ENCODE assay signal across 15 cellular contexts in the genomic region with DNA sequence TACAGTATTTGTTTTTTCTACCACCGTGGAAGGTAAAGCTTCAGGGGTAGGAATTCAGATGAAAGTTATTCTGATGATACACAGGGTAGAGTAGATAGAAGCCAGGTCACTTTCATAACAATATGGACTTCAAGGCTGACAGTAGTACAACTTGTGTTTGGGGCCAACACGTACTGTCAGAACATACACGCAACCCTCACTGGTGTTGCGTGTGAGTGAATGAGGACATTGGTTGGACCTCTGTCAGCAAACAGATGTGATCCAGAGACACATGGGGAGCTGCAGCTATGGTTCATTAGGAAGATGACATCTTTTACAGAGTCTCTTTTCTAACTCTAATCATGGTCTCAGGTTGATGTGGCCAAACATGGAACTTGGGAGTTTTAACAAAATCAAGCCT.
DNase-seq lines count a peak whose midpoint lies in the region; TF ChIP-seq lines count a peak whose summit lies in the region.
"Had no signal": no experiment of that assay in that cellular context is flagged by ENCODE, and none has a peak within 500 bp of the region (broad histone marks: within the 10 kb centered on the region; RNA-seq: fewer than 3 reads in every experiment).

No MANE protein-coding gene starts in this region.

- H3K27ac Mint-ChIP-seq in MCF 10A (ENCODE audit: low read depth, unreplicated experiment): no peak overlapping the region
- H3K27ac Mint-ChIP-seq: CD14-positive monocyte, H9 had no signal

- WGBS in mammary epithelial cell (ENCODE audit: low coverage, missing lambda C conversion rate): 92% methylated on average over 4 of the region's 4 CpGs

- intact Hi-C loops in mammary epithelial cell (cut with micrococcal nuclease) (no loop called here), MCF 10A (cut with micrococcal nuclease) (no loop called here), vagina (cut with DNase I) (no loop called here)

- peaks cover 3% of the 10 kb centered on the region for H3K9me3 ChIP-seq in mammary epithelial cell (replicated peaks; ENCODE audit: insufficient read depth, low read length)
- no peaks in the 10 kb centered on the region; the same call in 1 of the 2 replicates for H3K9me3 ChIP-seq in Loucy (ENCODE audit: insufficient read depth, low read depth, low read length)
- no peaks in the 10 kb centered on the region for H3K9me3 ChIP-seq in vagina
- H3K9me3 ChIP-seq: BLaER1 had no signal

- TF ChIP-seq CTCF in mammary epithelial cell (conservative IDR thresholded peaks at IDR 0.05 in 1 of 2, IDR thresholded peaks at IDR 0.05 in 1 of 2; ENCODE audit: extremely low read depth in 1 of 2, insufficient read depth in 1 of 2, low read depth in 1 of 2, low read length in 2 of 2) (no peak), MCF 10A (IDR thresholded peaks at IDR 0.05; ENCODE audit: unreplicated experiment) (no peak), Loucy (conservative IDR thresholded peaks at IDR 0.05; ENCODE audit: low read length) (no peak), vagina (IDR thresholded peaks at IDR 0.05) (no peak)

- H3K4me1 ChIP-seq in mammary epithelial cell (ENCODE audit: insufficient read depth, low read length) (no peaks in the 10 kb centered on the region), Loucy (ENCODE audit: insufficient read depth, low read length, poor library complexity, severe bottlenecking) (peaks cover 46% of the 10 kb centered on the region), vagina (no peaks in the 10 kb centered on the region)
- H3K4me1 ChIP-seq: BLaER1 had no signal

- H3F3A ChIP-seq in Loucy (ENCODE audit: low read depth): 0 out of 2 replicates have a peak, but pooled peaks cover 7% of the 10 kb centered on the region

- H3K4me1 Mint-ChIP-seq in MCF 10A (ENCODE audit: insufficient read depth, unreplicated experiment): no peaks in the 10 kb centered on the region
- H3K4me1 Mint-ChIP-seq: H9 had no signal

- peaks cover 11% of the 10 kb centered on the region for H3K9me3 Mint-ChIP-seq in MCF 10A (ENCODE audit: unreplicated experiment)

- no peaks in the 10 kb centered on the region for H3K9me2 ChIP-seq in Loucy (replicated peaks; ENCODE audit: low read depth, low read length)

- no peaks in the 10 kb centered on the region for H3K36me3 ChIP-seq in mammary epithelial cell (ENCODE audit: insufficient read depth, low read length)
- H3K36me3 ChIP-seq in Loucy (ENCODE audit: insufficient read depth, low read length): no peaks in the 10 kb centered on the region
- H3K36me3 ChIP-seq in vagina: no peaks in the 10 kb centered on the region
- H3K36me3 ChIP-seq: BLaER1 had no signal

- H3K4me2 ChIP-seq in mammary epithelial cell (ENCODE audit: insufficient read depth, low read depth, low read length): no peak overlapping the region
- peak overlapping the region; percentile 65 for H3K4me2 ChIP-seq in Loucy (ENCODE audit: low read depth, low read length, poor library complexity, severe bottlenecking)
- H3K4me2 ChIP-seq: BLaER1 had no signal

- H4K20me1 ChIP-seq in mammary epithelial cell (ENCODE audit: insufficient read depth, low read length) (no peaks in the 10 kb centered on the region), Loucy (ENCODE audit: insufficient read depth, low read length, poor library complexity, severe bottlenecking) (no peaks in the 10 kb centered on the region)
- H4K20me1 ChIP-seq: BLaER1 had no signal

- CTCF ChIA-PET in mammary epithelial cell (lab: Charles Lee; ENCODE audit: low non-redundant PET): no interaction called here
- CTCF ChIA-PET in MCF 10A (lab: Yijun Ruan, JAX): interaction anchor here (1.0 kb wide), 1 partner anchor 19 kb away, joined by 3 read pairs; no protein-coding TSS in a partner anchor

- DNase-seq in mammary epithelial cell (no peak), MCF 10A (ENCODE audit: unreplicated experiment) (no peak), fibroblast of gingiva (ENCODE audit: low read depth) (peak; percentile 20), iPS-NIHi7 (ENCODE audit: extremely low spot score) (no peak), vagina (ENCODE audit: extremely low spot score in 2 of 2) (no peak)
- DNase-seq in stimulated activated naive CD4-positive, alpha-beta T cell treated with Interleukin-2 at 50 U/mL for 16 hours (lab: John Stamatoyannopoulos, UW): no peak
- DNase-seq: 8988T; Calu3; CD4-positive, alpha-beta memory T cell; DMS79 treated with DMSO at 0.1 percent for 48 hours; GF-D8; H9 had no signal

- in situ Hi-C loops in mammary epithelial cell (cut with MboI; ENCODE audit: low sequenced_read_pairs in 2 of 2): loop anchor here in 1 of 2 donors (10.0 kb wide), 1 partner anchor 245 kb away; no protein-coding TSS in a partner anchor

- no peak overlapping the region for H3K4me3 ChIP-seq in mammary epithelial cell (replicated peaks in 1 of 3; ENCODE audit: insufficient read depth in 1 of 3, low read depth in 2 of 3, low read length in 3 of 3)
- H3K4me3 ChIP-seq in Loucy (ENCODE audit: low read length, poor library complexity, severe bottlenecking): no peak overlapping the region
- H3K4me3 ChIP-seq in vagina: no peak overlapping the region
- H3K4me3 ChIP-seq: BLaER1 had no signal

- H3K27me3 Mint-ChIP-seq in MCF 10A (ENCODE audit: insufficient read depth, unreplicated experiment): no peaks in the 10 kb centered on the region

- BruUV-seq in mammary epithelial cell (replicated peaks; lab: Mats Ljungman, UMichigan) (no TSS peak), MCF 10A (replicated peaks; lab: Mats Ljungman, UMichigan) (no TSS peak)

- H3K27ac ChIP-seq in mammary epithelial cell (ENCODE audit: insufficient read depth, low read depth, low read length): no peak overlapping the region
- no peak overlapping the region for H3K27ac ChIP-seq in vagina
- H3K27ac ChIP-seq: BLaER1 had no signal

- H2AFZ ChIP-seq in mammary epithelial cell (ENCODE audit: low read depth, low read length) (peak overlapping the region; percentile 25), Loucy (ENCODE audit: low read length) (no peak overlapping the region; the same call in 1 of the 2 replicates)

- POLR2A ChIA-PET in MCF 10A (lab: Yijun Ruan, JAX): no interaction called here

- no peak for TF ChIP-seq POLR2A in vagina (IDR thresholded peaks at IDR 0.05)

- H3K79me2 ChIP-seq in mammary epithelial cell (ENCODE audit: insufficient read depth, low read length): no peaks in the 10 kb centered on the region
- H3K79me2 ChIP-seq in Loucy (ENCODE audit: insufficient read depth, low read length): no peaks in the 10 kb centered on the region

- no peak overlapping the region for H3K4me3 Mint-ChIP-seq in MCF 10A (ENCODE audit: unreplicated experiment)
- H3K4me3 Mint-ChIP-seq: CD14-positive monocyte; CD4-positive, alpha-beta memory T cell; H9 had no signal

- no peaks in the 10 kb centered on the region for H3K36me3 Mint-ChIP-seq in MCF 10A (ENCODE audit: insufficient read depth, unreplicated experiment)
- H3K36me3 Mint-ChIP-seq: CD14-positive monocyte; CD4-positive, alpha-beta memory T cell had no signal

- no peaks in the 10 kb centered on the region for H3K27me3 ChIP-seq in mammary epithelial cell (ENCODE audit: insufficient read depth, low read length)
- H3K27me3 ChIP-seq in Loucy (ENCODE audit: insufficient read depth, low read length, poor library complexity, severe bottlenecking): no peaks in the 10 kb centered on the region
- H3K27me3 ChIP-seq in vagina: no peaks in the 10 kb centered on the region
- H3K27me3 ChIP-seq: BLaER1 had no signal

- dilution Hi-C loops in mammary epithelial cell (cut with HindIII; ENCODE audit: low sequenced_read_pairs): no loop called here

- H3K9ac ChIP-seq in mammary epithelial cell (ENCODE audit: insufficient read depth, low read length) (no peak overlapping the region), Loucy (ENCODE audit: low read depth, low read length, poor library complexity, severe bottlenecking) (no peak overlapping the region)
- H3K9ac ChIP-seq: BLaER1 had no signal
